Comparison of ENCODE assay signal across 10 cellular contexts in genomic region chr17:6548578-6549330, GRCh38. TPM values are rescaled to one million over a fixed set of nuclear protein-coding genes. Genes with fewer than 3 reads are reported as not detected.
DNase-seq lines count a peak whose midpoint lies in the region; ATAC-seq and TF ChIP-seq lines count a peak whose summit lies in the region.
"Had no signal": no experiment of that assay in that cellular context is flagged by ENCODE, and none has a peak within 500 bp of the region (broad histone marks: within the 10 kb centered on the region; RNA-seq: fewer than 3 reads in every experiment).

No MANE protein-coding gene starts in this region.

- H3K27ac ChIP-seq in layer of hippocampus (ENCODE audit: low read depth, low read length) (peak overlapping the region; percentile 25), tibial artery (no peak overlapping the region), smooth muscle cell (ENCODE audit: low read depth) (no peak overlapping the region)

- no peaks in the 10 kb centered on the region for H3K9me3 ChIP-seq in tibial artery
- H3K9me3 ChIP-seq in smooth muscle cell (replicated peaks; ENCODE audit: low read depth), result no peaks in the 10 kb centered on the region

- ATAC-seq in GM21447 (IDR thresholded peaks at IDR 0.05; ENCODE audit: unreplicated experiment) (peak; percentile 65), HG02852 (IDR thresholded peaks at IDR 0.05; ENCODE audit: unreplicated experiment) (no peak)

- no peak overlapping the region for H3K4me2 ChIP-seq in smooth muscle cell

- no peak overlapping the region for H3K9ac ChIP-seq in smooth muscle cell (ENCODE audit: low read depth)

- H2AFZ ChIP-seq in smooth muscle cell (ENCODE audit: low read depth), result no peak overlapping the region

- WGBS in smooth muscle cell (ENCODE audit: low lambda C conversion rate), result 73% methylated on average over 11 of the region's 11 CpGs

- TF ChIP-seq CTCF in tibial artery (IDR thresholded peaks at IDR 0.05), result no peak
- TF ChIP-seq CTCF in smooth muscle cell (IDR thresholded peaks at IDR 0.05; ENCODE audit: borderline replicate concordance, insufficient read depth, poor library complexity, severe bottlenecking), result no peak

- DNase-seq in DMS53 (lab: John Stamatoyannopoulos, UW), result peak; percentile 82
- DNase-seq in activated CD4-positive, alpha-beta T cell treated with anti-CD3 and anti-CD28 coated beads, Interleukin-2, amount 50 U/mL, for 48 hours, result peak; percentile 17 to 38
- no peak for DNase-seq in GDM1 (lab: John Stamatoyannopoulos, UW)
- DNase-seq in tibial artery, result no peak
- no peak for DNase-seq in smooth muscle cell (lab: John Stamatoyannopoulos, UW; ENCODE audit: unreplicated experiment)
- DNase-seq: dermis blood vessel endothelial cell, NCI-H1930 had no signal

- H3F3A ChIP-seq in smooth muscle cell (ENCODE audit: low read depth), result no peaks in the 10 kb centered on the region

- H3K27me3 ChIP-seq in layer of hippocampus (ENCODE audit: control insufficient read depth, insufficient read depth, low read length) (no peaks in the 10 kb centered on the region), tibial artery (peaks cover 0 to 7% of the 10 kb centered on the region in 2 donors), smooth muscle cell (ENCODE audit: low read depth) (no peaks in the 10 kb centered on the region)

- no peaks in the 10 kb centered on the region for H3K79me2 ChIP-seq in smooth muscle cell (ENCODE audit: low read depth)

- H3K4me1 ChIP-seq in tibial artery (peaks cover 0 to 16% (median 8%) of the 10 kb centered on the region in 4 donors), smooth muscle cell (ENCODE audit: low read depth) (no peaks in the 10 kb centered on the region)

- H4K20me1 ChIP-seq in smooth muscle cell (ENCODE audit: low read depth), result peaks cover 4% of the 10 kb centered on the region

- intact Hi-C loops in tibial artery (cut with DNase I; ENCODE audit: low total_unique reads), result no loop called here

- H3K36me3 ChIP-seq in tibial artery (no peaks in the 10 kb centered on the region), smooth muscle cell (ENCODE audit: low read depth) (no peaks in the 10 kb centered on the region)

- H3K4me3 ChIP-seq in tibial artery, result no peak overlapping the region
- no peak overlapping the region for H3K4me3 ChIP-seq in smooth muscle cell

RNA-seq across cellular contexts. Expression of gene PITPNM3, which starts 7.6 kb away (rescaled TPM):
- 2.6 and 3.9 TPM in 2 replicates for total RNA-seq in smooth muscle cell
- polyA plus RNA-seq in smooth muscle cell, result 2.4 and 3.7 TPM in 2 replicates

Comparison
In these comparisons a context has a peak if more than half of its experiments do, and no peak if none do; other contexts are left out.
1. DNase-seq: peak in DMS53 (single experiment) and activated CD4-positive, alpha-beta T cell treated with anti-CD3 and anti-CD28 coated beads, Interleukin-2, amount 50 U/mL, for 48 hours (2 of 2); none in GDM1 (single experiment), tibial artery (0 of 2) and smooth muscle cell (single experiment).